Comparison of ENCODE assay signal across 23 cellular contexts in genomic region chr1:87421809-87422208, GRCh38.
"Had no signal": no experiment of that assay in that cellular context is flagged by ENCODE, and none has a peak within 500 bp of the region (broad histone marks: within the 10 kb centered on the region; RNA-seq: fewer than 3 reads in every experiment).

No MANE protein-coding gene starts in this region.

- DNase-seq: natural killer cell; occipital lobe; ovary; posterior cingulate gyrus; psoas muscle; right cardiac atrium; right lobe of liver; sigmoid colon; small intestine; stimulated activated CD4-positive, alpha-beta T cell treated with anti-CD3 and anti-CD28 coated beads, Interleukin-1b, Interleukin-23, amount 100 ng/mL, for 48 hours; stimulated activated CD4-positive, alpha-beta T cell treated with anti-CD3 and anti-CD28 coated beads, Interleukin-4, amount 100 ng/mL, for 1 hour; stimulated activated CD4-positive, alpha-beta T cell treated with anti-CD3 and anti-CD28 coated beads, Interleukin-4, amount 100 ng/mL, for 4 hours; stimulated activated CD8-positive, alpha-beta memory T cell treated with anti-CD3 and anti-CD28 coated beads, Interleukin-4, amount 100 ng/mL, for 48 hours; stimulated activated naive CD4-positive, alpha-beta T cell; stimulated activated naive CD8-positive, alpha-beta T cell treated with anti-CD3 and anti-CD28 coated beads, Interleukin-15, amount 100 ng/mL, for 72 hours; stimulated activated naive CD8-positive, alpha-beta T cell treated with anti-CD3 and anti-CD28 coated beads, Interleukin-15, Interleukin-2, amounts not matched to agents 100 U/mL and 50 U/mL, for 24 hours; substantia nigra; testis; tibial artery; transverse colon; upper lobe of right lung; uterus had no signal

- ATAC-seq: natural killer cell; psoas muscle; right cardiac atrium; right lobe of liver; stimulated activated memory B cell treated with anti-CD40 and anti-IgM and Interleukin-4, amounts not matched to agents 10 μg/mL and 1 μg/mL and 100 μg/mL, for 72 hours; stimulated activated naive CD8-positive, alpha-beta T cell treated with anti-CD3 and anti-CD28 coated beads, Interleukin-15, amount 100 ng/mL, for 72 hours; stimulated activated naive CD8-positive, alpha-beta T cell treated with anti-CD3 and anti-CD28 coated beads, Interleukin-15, Interleukin-2, amounts not matched to agents 100 U/mL and 50 U/mL, for 24 hours; upper lobe of right lung had no signal
